Comparison of ENCODE assay signal across 6 cellular contexts in the genomic region with DNA sequence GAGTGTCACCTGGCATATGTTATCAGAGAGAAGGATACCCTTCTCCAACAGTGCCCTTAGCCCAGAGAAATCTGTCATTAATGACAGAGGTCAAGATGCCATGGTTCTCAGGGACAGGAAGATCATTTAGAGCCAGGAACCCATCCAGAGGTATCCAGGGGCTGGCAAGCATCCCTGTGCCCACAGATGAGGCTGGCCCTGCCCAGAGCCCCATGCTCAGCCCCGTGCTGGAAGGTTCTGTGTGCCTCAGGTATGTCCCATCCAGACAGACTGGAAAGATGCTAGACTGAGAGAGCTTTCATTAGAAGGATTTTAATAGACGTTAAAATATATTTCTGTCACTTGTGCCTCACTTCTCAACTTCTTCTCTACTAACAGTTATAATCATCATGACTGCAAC. TPM values are rescaled to one million over a fixed set of nuclear protein-coding genes. Genes with fewer than 3 reads are reported as not detected.
"Had no signal": no experiment of that assay in that cellular context is flagged by ENCODE, and none has a peak within 500 bp of the region (broad histone marks: within the 10 kb centered on the region; RNA-seq: fewer than 3 reads in every experiment).

No MANE protein-coding gene starts in this region.

- H3K4me3 Mint-ChIP-seq: GM23338, H9 had no signal

- DNase-seq: H9, HCEC 1CT, IMR-90 had no signal

- H3K27ac Mint-ChIP-seq: GM23338 had no signal

RNA-seq across cellular contexts. Expression of a gene that starts 8.2 kb away (rescaled TPM):
- total RNA-seq: HT-29 had no signal

RNA-seq across cellular contexts. Expression of a gene that starts 45.7 kb away (rescaled TPM):
- total RNA-seq: GM23338, H1, H9, HT-29, IMR-90 had no signal
